ENCODE assay signal across 7 cellular contexts in genomic region chr21:45315676-45316470, GRCh38. TPM values are rescaled to one million over a fixed set of nuclear protein-coding genes. Genes with fewer than 3 reads are reported as not detected.
A peak's percentile ranks its signal among the peaks of the same experiment; 100 is the strongest.
DNase-seq lines count a peak whose midpoint lies in the region; TF ChIP-seq lines count a peak whose summit lies in the region.
"Not testable (repeated sequence)": the region's sequence is repeated elsewhere in the genome, so short reads cannot be mapped to it uniquely, and the experiment has no call there.

No MANE protein-coding gene starts in this region.

- CTCF ChIA-PET in mammary epithelial cell (lab: Charles Lee; ENCODE audit: low non-redundant PET), result not testable (repeated sequence)

- H2AFZ ChIP-seq in mammary epithelial cell (ENCODE audit: low read depth, low read length); mesenchymal stem cell (ENCODE audit: low read depth, low read length): not testable (repeated sequence)

- H2BK5ac ChIP-seq in mesenchymal stem cell (ENCODE audit: low read depth, low read length, poor library complexity, severe bottlenecking), result not testable (repeated sequence)

- H3K9me3 Mint-ChIP-seq in activated naive CD4-positive, alpha-beta T cell treated with anti-CD3 and anti-CD28 coated beads, Interleukin-2, amount 50 U/mL, for 24 hours, result not testable (repeated sequence)

- H2BK12ac ChIP-seq in mesenchymal stem cell (ENCODE audit: low read length in 2 of 2), result peak overlapping the region; percentile 22 to 75

- H3K79me1 ChIP-seq in mesenchymal stem cell (replicated peaks; ENCODE audit: low read length, poor library complexity, severe bottlenecking), result not testable (repeated sequence)

- 41% methylated on average over 7 of the region's 7 CpGs for WGBS in mammary epithelial cell (ENCODE audit: low coverage, missing lambda C conversion rate)
- 60% methylated on average over 5 of the region's 7 CpGs for WGBS in mesenchymal stem cell

- H3K27ac ChIP-seq in BLaER1; mammary epithelial cell (ENCODE audit: insufficient read depth, low read depth, low read length); mesenchymal stem cell (ENCODE audit: low read length, poor library complexity, severe bottlenecking): not testable (repeated sequence)
- 0 out of 2 replicates have a peak overlapping the region, but pooled peaks have one; percentile 36 for H3K27ac ChIP-seq in SK-N-MC

- peaks cover 18% of the 10 kb centered on the region for H3K9me3 ChIP-seq in BLaER1
- H3K9me3 ChIP-seq in SK-N-MC (ENCODE audit: low read depth, low read length); mammary epithelial cell (replicated peaks; ENCODE audit: insufficient read depth, low read length); mesenchymal stem cell (ENCODE audit: control insufficient read depth, low read length): not testable (repeated sequence)

- H3K4me1 ChIP-seq in BLaER1 (peaks cover 44% of the 10 kb centered on the region), mammary epithelial cell (ENCODE audit: insufficient read depth, low read length) (peaks cover 12% of the 10 kb centered on the region), mesenchymal stem cell (ENCODE audit: control insufficient read depth, insufficient read depth, low read depth, low read length) (peaks cover 33% of the 10 kb centered on the region)

- peak overlapping the region; percentile 14; the same call in 1 of the 2 replicates for H3K4me2 ChIP-seq in BLaER1
- H3K4me2 ChIP-seq in mammary epithelial cell (ENCODE audit: insufficient read depth, low read depth, low read length); mesenchymal stem cell (ENCODE audit: low read length, poor library complexity, severe bottlenecking): not testable (repeated sequence)

- in situ Hi-C loops in mammary epithelial cell (cut with MboI; ENCODE audit: low sequenced_read_pairs in 2 of 2), result not testable (repeated sequence)

- not testable (repeated sequence) for H3K36me3 ChIP-seq in BLaER1; SK-N-MC (ENCODE audit: insufficient read depth, low read length); mammary epithelial cell (ENCODE audit: insufficient read depth, low read length); mesenchymal stem cell (ENCODE audit: control insufficient read depth in 1 of 2, insufficient read depth in 2 of 2, low read depth in 1 of 2, low read length in 2 of 2)

- peak overlapping the region in 1 of 2 experiments; percentile 37 for H3K18ac ChIP-seq in mesenchymal stem cell (ENCODE audit: low read depth in 1 of 2, low read length in 2 of 2)

- not testable (repeated sequence) for H3K4me3 Mint-ChIP-seq in activated naive CD4-positive, alpha-beta T cell treated with anti-CD3 and anti-CD28 coated beads, Interleukin-2, amount 50 U/mL, for 24 hours

- TF ChIP-seq CTCF in mammary epithelial cell (conservative IDR thresholded peaks at IDR 0.05 in 1 of 2, IDR thresholded peaks at IDR 0.05 in 1 of 2; ENCODE audit: extremely low read depth in 1 of 2, insufficient read depth in 1 of 2, low read depth in 1 of 2, low read length in 2 of 2), result not testable (repeated sequence)

- H2BK15ac ChIP-seq in mesenchymal stem cell (ENCODE audit: low read depth, poor library complexity, severe bottlenecking), result not testable (repeated sequence)

- intact Hi-C loops in mammary epithelial cell (cut with micrococcal nuclease), result not testable (repeated sequence)

- H4K20me1 ChIP-seq in BLaER1; mammary epithelial cell (ENCODE audit: insufficient read depth, low read length): not testable (repeated sequence)

- not testable (repeated sequence) for H3K36me3 Mint-ChIP-seq in activated naive CD4-positive, alpha-beta T cell treated with anti-CD3 and anti-CD28 coated beads, Interleukin-2, amount 50 U/mL, for 24 hours

- H3K79me2 ChIP-seq in mammary epithelial cell (ENCODE audit: insufficient read depth, low read length), result not testable (repeated sequence)

- H4K8ac ChIP-seq in mesenchymal stem cell (ENCODE audit: low read length), result not testable (repeated sequence)

- H3K27me3 ChIP-seq in BLaER1; mammary epithelial cell (ENCODE audit: insufficient read depth, low read length): not testable (repeated sequence)
- peaks cover 0 to 11% of the 10 kb centered on the region in 2 experiments for H3K27me3 ChIP-seq in mesenchymal stem cell (ENCODE audit: control insufficient read depth in 1 of 2, insufficient read depth in 1 of 2, low read length in 2 of 2)

- TSS peak; percentile 37 for BruUV-seq in mammary epithelial cell (replicated peaks; lab: Mats Ljungman, UMichigan)

- H2AK5ac ChIP-seq in mesenchymal stem cell (ENCODE audit: low read length, severe bottlenecking), result not testable (repeated sequence)

- not testable (repeated sequence) for H3K14ac ChIP-seq in mesenchymal stem cell (ENCODE audit: low read length in 2 of 2)

- H3K23ac ChIP-seq in mesenchymal stem cell (ENCODE audit: low read length in 2 of 2), result not testable (repeated sequence)

- H3K4ac ChIP-seq in mesenchymal stem cell (ENCODE audit: low read depth in 1 of 2, low read length in 2 of 2), result not testable (repeated sequence)

- not testable (repeated sequence) for H3K4me1 Mint-ChIP-seq in activated naive CD4-positive, alpha-beta T cell treated with anti-CD3 and anti-CD28 coated beads, Interleukin-2, amount 50 U/mL, for 24 hours

- peak; percentile 38 for DNase-seq in EH (ENCODE audit: low read depth)
- peak; percentile 65 for DNase-seq in M059J (ENCODE audit: low read depth)
- DNase-seq in SK-N-MC (ENCODE audit: low read depth, low spot score); mammary epithelial cell; mesenchymal stem cell: not testable (repeated sequence)

- not testable (repeated sequence) for H4K91ac ChIP-seq in mesenchymal stem cell (ENCODE audit: low read length)

- not testable (repeated sequence) for H3K27me3 Mint-ChIP-seq in activated naive CD4-positive, alpha-beta T cell treated with anti-CD3 and anti-CD28 coated beads, Interleukin-2, amount 50 U/mL, for 24 hours

- H3K4me3 ChIP-seq in BLaER1; SK-N-MC; mammary epithelial cell (replicated peaks in 1 of 3; ENCODE audit: insufficient read depth in 1 of 3, low read depth in 2 of 3, low read length in 3 of 3); mesenchymal stem cell (ENCODE audit: insufficient read depth in 1 of 2, low read depth in 1 of 2, low read length in 2 of 2): not testable (repeated sequence)

- not testable (repeated sequence) for H2BK120ac ChIP-seq in mesenchymal stem cell (ENCODE audit: low read depth, low read length)

- peak overlapping the region; percentile 30 for H3K27ac Mint-ChIP-seq in activated naive CD4-positive, alpha-beta T cell treated with anti-CD3 and anti-CD28 coated beads, Interleukin-2, amount 50 U/mL, for 24 hours

- not testable (repeated sequence) for H3K9ac ChIP-seq in BLaER1; SK-N-MC (ENCODE audit: insufficient read length); mammary epithelial cell (ENCODE audit: insufficient read depth, low read length); mesenchymal stem cell (ENCODE audit: low read length)

- dilution Hi-C loops in mammary epithelial cell (cut with HindIII; ENCODE audit: low sequenced_read_pairs), result not testable (repeated sequence)

RNA-seq across cellular contexts. Expression of gene POFUT2, which starts 28.2 kb away (rescaled TPM):
- 65.7 and 81.8 TPM in 2 replicates for total RNA-seq in M059J (2014; rRNA removed; shearing (Covaris generic))
- total RNA-seq in mammary epithelial cell, result 10 to 100 TPM; 19.3 to 25.0 TPM
- polyA plus RNA-seq in mammary epithelial cell, result 14.1 TPM
- polyA minus RNA-seq in mammary epithelial cell, result 9.7 TPM
- polyA plus RNA-seq in mesenchymal stem cell (2013, experiment 1 of 2), result 75.1 TPM
- polyA plus RNA-seq in mesenchymal stem cell (2013, experiment 2 of 2), result 76.3 TPM
